ENCODE assay signal across 8 cellular contexts in genomic region chr1:209021622-209022021, GRCh38.
"Had no signal": no experiment of that assay in that cellular context is flagged by ENCODE, and none has a peak within 500 bp of the region (broad histone marks: within the 10 kb centered on the region; RNA-seq: fewer than 3 reads in every experiment).

No MANE protein-coding gene starts in this region.

- H3K4me3 ChIP-seq: GM23338 had no signal

- H3K27me3 Mint-ChIP-seq: IgD-negative memory B cell had no signal

- ATAC-seq: GM23338 had no signal

- H3K36me3 Mint-ChIP-seq: IgD-negative memory B cell had no signal

- H3K27ac ChIP-seq: HL-60 had no signal

- H3K4me2 ChIP-seq: GM23338 had no signal

- H2AFZ ChIP-seq: GM23338 had no signal

- FAIRE-seq: H1, H54 had no signal

- H3K4me1 Mint-ChIP-seq: GM23338, H9, IgD-negative memory B cell had no signal

- H3K27ac Mint-ChIP-seq: GM23338, H9, IgD-negative memory B cell had no signal

- DNase-seq: H9, HCEC 1CT, KG1 had no signal

- H3K4me3 Mint-ChIP-seq: GM23338, H9, IgD-negative memory B cell had no signal
